7 cellular contexts compared by ENCODE assay signal in genomic region chr20:31517373-31517772, GRCh38. TPM values are rescaled to one million over a fixed set of nuclear protein-coding genes. Genes with fewer than 3 reads are reported as not detected.
A peak's percentile ranks its signal among the peaks of the same experiment; 100 is the strongest.
DNase-seq lines count a peak whose midpoint lies in the region; ATAC-seq and TF ChIP-seq lines count a peak whose summit lies in the region.

No MANE protein-coding gene starts in this region.

- ATAC-seq in HG03432 (IDR thresholded peaks at IDR 0.05; ENCODE audit: unreplicated experiment) (no peak), HG03159 (IDR thresholded peaks at IDR 0.05; ENCODE audit: unreplicated experiment) (no peak)

- no peak overlapping the region for H3K4me3 ChIP-seq in mammary epithelial cell (replicated peaks in 1 of 3; ENCODE audit: insufficient read depth in 1 of 3, low read depth in 2 of 3, low read length in 3 of 3)

- 83% methylated on average over 3 of the region's 4 CpGs for WGBS in mammary epithelial cell (ENCODE audit: low coverage, missing lambda C conversion rate)

- H3K4me1 ChIP-seq in mammary epithelial cell (ENCODE audit: insufficient read depth, low read length) = peaks cover 17% of the 10 kb centered on the region

- H3K27ac ChIP-seq in mammary epithelial cell (ENCODE audit: insufficient read depth, low read depth, low read length) = no peak overlapping the region

- H3K9ac ChIP-seq in mammary epithelial cell (ENCODE audit: insufficient read depth, low read length) = no peak overlapping the region

- no peaks in the 10 kb centered on the region for H4K20me1 ChIP-seq in mammary epithelial cell (ENCODE audit: insufficient read depth, low read length)

- peaks cover 77% of the 10 kb centered on the region for H3K79me2 ChIP-seq in mammary epithelial cell (ENCODE audit: insufficient read depth, low read length)

- H3K4me2 ChIP-seq in mammary epithelial cell (ENCODE audit: insufficient read depth, low read depth, low read length) = no peak overlapping the region

- in situ Hi-C loops in mammary epithelial cell (cut with MboI; ENCODE audit: low sequenced_read_pairs in 2 of 2) = no loop called here

- H3K27me3 ChIP-seq in mammary epithelial cell (ENCODE audit: insufficient read depth, low read length) = no peaks in the 10 kb centered on the region

- intact Hi-C loops in mammary epithelial cell (cut with micrococcal nuclease) = loop anchor here (1.0 to 5.0 kb wide), 2 partner anchors 45 to 96 kb away; no protein-coding TSS in a partner anchor

- no peak overlapping the region for H2AFZ ChIP-seq in mammary epithelial cell (ENCODE audit: low read depth, low read length)

- BruUV-seq in mammary epithelial cell (replicated peaks; lab: Mats Ljungman, UMichigan) = no TSS peak

- CTCF ChIA-PET in mammary epithelial cell (lab: Charles Lee; ENCODE audit: low non-redundant PET) = interaction anchor here (0.6 kb wide), 3 partner anchors 43 to 57 kb away, joined by 3 to 6 read pairs (median 4); no protein-coding TSS in a partner anchor

- DNase-seq in EH (ENCODE audit: low read depth) (peak; percentile 71), M059J (ENCODE audit: low read depth) (peak; percentile 79), mammary epithelial cell (peak; percentile 54), myocyte (ENCODE audit: low read depth) (peak; percentile 84), GM19238 (ENCODE audit: insufficient read length, low spot score) (no peak)

- H3K9me3 ChIP-seq in mammary epithelial cell (replicated peaks; ENCODE audit: insufficient read depth, low read length) = no peaks in the 10 kb centered on the region

- dilution Hi-C loops in mammary epithelial cell (cut with HindIII; ENCODE audit: low sequenced_read_pairs) = no loop called here

- H3K36me3 ChIP-seq in mammary epithelial cell (ENCODE audit: insufficient read depth, low read length) = peaks cover 7% of the 10 kb centered on the region

- peak; percentile 19 to 42 for TF ChIP-seq CTCF in mammary epithelial cell (conservative IDR thresholded peaks at IDR 0.05 in 1 of 2, IDR thresholded peaks at IDR 0.05 in 1 of 2; ENCODE audit: extremely low read depth in 1 of 2, insufficient read depth in 1 of 2, low read depth in 1 of 2, low read length in 2 of 2)

RNA-seq across cellular contexts. Expression of gene HM13, which starts 3.1 kb away (rescaled TPM):
- 244 and 248 TPM in 2 replicates for total RNA-seq in M059J (2014; rRNA removed; shearing (Covaris generic))
- total RNA-seq in mammary epithelial cell (100 to 1,000 TPM in 1 of 2 donors, 10 to 100 TPM in 1; 65.2 to 184 TPM), myocyte (78.3 and 79.2 TPM in 2 replicates)
- 160 TPM for polyA plus RNA-seq in mammary epithelial cell
- 137 TPM for polyA minus RNA-seq in mammary epithelial cell
- polyA plus RNA-seq in myocyte (2012) = 224 TPM

RNA-seq across cellular contexts. Expression of gene REM1, which starts 42.3 kb away (rescaled TPM):
- not detected in 2 replicates for total RNA-seq in M059J (2014; rRNA removed; shearing (Covaris generic))
- total RNA-seq in mammary epithelial cell (not detected), myocyte (0.27 and 0.68 TPM in 2 replicates)
- not detected for polyA plus RNA-seq in mammary epithelial cell
- not detected for polyA minus RNA-seq in mammary epithelial cell
- not detected for polyA plus RNA-seq in myocyte (2012)

RNA-seq across cellular contexts. Expression of gene DEFB124, which starts 42.4 kb away (rescaled TPM):
- total RNA-seq in M059J (2014; rRNA removed; shearing (Covaris generic)) = not detected in 2 replicates
- not detected for total RNA-seq in mammary epithelial cell
- not detected for polyA plus RNA-seq in mammary epithelial cell
- polyA minus RNA-seq in mammary epithelial cell = not detected
- not detected in 2 replicates for total RNA-seq in myocyte
- not detected for polyA plus RNA-seq in myocyte (2012)
